ENCODE assay signal across 2 cellular contexts in the genomic region with DNA sequence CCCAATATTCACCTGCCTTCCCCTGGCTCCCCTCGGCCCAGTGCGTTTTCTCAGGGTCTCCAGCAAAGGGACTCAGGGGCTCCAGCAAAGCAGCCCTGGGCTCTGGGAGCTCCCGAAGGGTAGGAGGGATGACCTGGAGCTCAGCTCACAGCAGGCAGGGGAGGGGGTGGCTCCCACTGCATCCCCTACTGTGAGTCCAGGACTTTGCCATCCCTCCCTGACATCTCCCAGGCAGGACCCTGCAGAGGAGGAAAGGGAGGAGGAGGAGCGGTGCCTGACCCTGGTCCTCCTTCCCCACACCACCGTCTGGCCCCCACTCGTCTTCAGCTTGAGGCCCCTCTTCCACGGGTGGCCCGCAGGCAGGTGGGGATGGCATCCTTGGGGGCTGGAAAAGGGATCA.
TF ChIP-seq lines count a peak whose summit lies in the region.

No MANE protein-coding gene starts in this region.

TF ChIP-seq in SK-N-SH, 30 proteins besides CTCF, POLR2A, EP300 and RAD21:
- TF ChIP-seq MAX (IDR thresholded peaks at IDR 0.05; ENCODE audit: low read depth), result no peak
- TF ChIP-seq MEF2A (IDR thresholded peaks at IDR 0.05; ENCODE audit: borderline replicate concordance, low read depth), result no peak
- no peak for TF ChIP-seq YY1 (IDR thresholded peaks at IDR 0.05; ENCODE audit: low read depth)
- no peak for TF ChIP-seq CHD2 (IDR thresholded peaks at IDR 0.05; ENCODE audit: low read length, partially characterized antibody)
- TF ChIP-seq PBX3 (IDR thresholded peaks at IDR 0.05), result no peak
- no peak for TF ChIP-seq GABPA (IDR thresholded peaks at IDR 0.05; ENCODE audit: low read depth)
TF ChIP-seq in SK-N-SH: peak in this region for 0.

TF ChIP-seq in SK-N-SH treated with all-trans-retinoic acid at 6 μM for 48 hours, 23 proteins besides CTCF, POLR2A, EP300 and RAD21:
- no peak for TF ChIP-seq SNAI2 (CRISPR knock-in tag; IDR thresholded peaks at IDR 0.05)
